ENCODE assay signal across 20 cellular contexts in the genomic region with DNA sequence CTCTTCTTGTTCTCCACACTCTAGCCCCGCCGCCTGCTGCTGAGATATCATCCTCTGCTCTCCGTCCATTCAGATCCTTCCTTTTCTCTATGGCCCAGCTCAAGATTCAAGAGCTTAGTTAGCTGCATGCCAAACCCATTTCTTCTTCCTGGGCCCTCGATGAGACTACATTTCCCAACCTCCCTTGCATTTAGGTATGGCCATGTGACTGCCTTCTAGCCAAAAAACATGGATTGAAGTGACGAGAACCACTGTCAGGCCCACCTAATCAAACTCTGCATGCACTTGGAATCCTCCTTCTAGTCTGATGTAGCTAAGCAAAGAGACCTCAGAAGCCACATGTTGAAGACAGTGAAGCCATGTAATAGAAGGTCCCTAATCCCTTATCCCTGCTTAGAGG.
DNase-seq lines count a peak whose midpoint lies in the region; ATAC-seq and TF ChIP-seq lines count a peak whose summit lies in the region.
"Had no signal": no experiment of that assay in that cellular context is flagged by ENCODE, and none has a peak within 500 bp of the region (broad histone marks: within the 10 kb centered on the region; RNA-seq: fewer than 3 reads in every experiment).

No MANE protein-coding gene starts in this region.

- peak; percentile 11 for DNase-seq in H7
- DNase-seq in NCI-H82 treated with DMSO at 0.1 percent for 48 hours (lab: John Stamatoyannopoulos, UW; ENCODE audit: unreplicated experiment): peak; percentile 26
- peak; percentile 65 for DNase-seq in endodermal cell
- no peak for DNase-seq in neural progenitor cell (ENCODE audit: low spot score)
- no peak for DNase-seq in stimulated activated naive CD8-positive, alpha-beta T cell treated with anti-CD3 and anti-CD28 coated beads, Interleukin-15, Interleukin-2, amounts not matched to agents 100 U/mL and 50 U/mL, for 24 hours
- no peak for DNase-seq in effector memory CD8-positive, alpha-beta T cell
- no peak for DNase-seq in SK-N-DZ (ENCODE audit: low spot score)
- DNase-seq: CD4-positive, alpha-beta T cell; COR-L47; DMS79 treated with DMSO at 0.1 percent for 48 hours; KBM-7; MM.1S; NCI-H1048; NCI-H1417 treated with DMSO at 0.1 percent for 48 hours; NCI-H187; NCI-H446 treated with DMSO at 0.1 percent for 48 hours; NCI-H69; T-helper 2 cell had no signal

- H3K27ac ChIP-seq in endodermal cell (ENCODE audit: low read depth, low read length): no peak overlapping the region
- no peak overlapping the region for H3K27ac ChIP-seq in neural progenitor cell

- H3K27ac Mint-ChIP-seq in endodermal cell (no peak overlapping the region), neural progenitor cell (no peak overlapping the region)
- H3K27ac Mint-ChIP-seq in effector memory CD8-positive, alpha-beta T cell: no peak overlapping the region
- H3K27ac Mint-ChIP-seq: CD4-positive, alpha-beta T cell had no signal

- H3K4me3 ChIP-seq in H7 (ENCODE audit: insufficient read depth, low read depth, low read length): no peak overlapping the region
- no peak overlapping the region for H3K4me3 ChIP-seq in endodermal cell (ENCODE audit: low read length)
- no peak overlapping the region for H3K4me3 ChIP-seq in neural progenitor cell
- H3K4me3 ChIP-seq: GM12878 had no signal

- H3K9me3 ChIP-seq in endodermal cell (ENCODE audit: control insufficient read depth, low read length): no peaks in the 10 kb centered on the region
- H3K9me3 ChIP-seq in neural progenitor cell (ENCODE audit: low read depth): no peaks in the 10 kb centered on the region

- H3K27me3 ChIP-seq in H7 (ENCODE audit: control insufficient read depth, insufficient read depth, low read length) (no peaks in the 10 kb centered on the region), endodermal cell (ENCODE audit: control insufficient read depth, insufficient read depth, low read length, poor library complexity, severe bottlenecking) (no peaks in the 10 kb centered on the region), neural progenitor cell (no peaks in the 10 kb centered on the region)

- no peaks in the 10 kb centered on the region for H3K79me2 ChIP-seq in neural progenitor cell (ENCODE audit: low read depth)

- H2AFZ ChIP-seq in neural progenitor cell (replicated peaks): peak overlapping the region; percentile 55

- H3K9ac ChIP-seq in endodermal cell (ENCODE audit: extremely low read depth, low read length, poor library complexity, severe bottlenecking) (no peak overlapping the region), neural progenitor cell (no peak overlapping the region)

- H3F3A ChIP-seq in neural progenitor cell (ENCODE audit: low read depth): no peaks in the 10 kb centered on the region

- WGBS in endodermal cell (ENCODE audit: insufficient coverage in 1 of 2, insufficient read length in 1 of 2), 2 experiments: 85 to 93% methylated on average over 5 of the region's 5 CpGs

- H3K4me1 ChIP-seq in endodermal cell (ENCODE audit: control insufficient read depth, insufficient read depth, low read length): no peaks in the 10 kb centered on the region
- H3K4me1 ChIP-seq in neural progenitor cell: no peaks in the 10 kb centered on the region

- no peaks in the 10 kb centered on the region for H4K20me1 ChIP-seq in neural progenitor cell (ENCODE audit: low read depth)

- ATAC-seq in stimulated activated naive CD8-positive, alpha-beta T cell treated with anti-CD3 and anti-CD28 coated beads, Interleukin-15, Interleukin-2, amounts not matched to agents 100 U/mL and 50 U/mL, for 24 hours: no peak
- ATAC-seq in effector memory CD8-positive, alpha-beta T cell (replicated peaks): no peak
- ATAC-seq: GM12878, Panc1 had no signal

- TF ChIP-seq CTCF in endodermal cell (conservative IDR thresholded peaks at IDR 0.05) (no peak), neural progenitor cell (IDR thresholded peaks at IDR 0.05) (no peak)

- no peaks in the 10 kb centered on the region for H3K4me1 Mint-ChIP-seq in endodermal cell
- H3K4me1 Mint-ChIP-seq in neural progenitor cell: no peaks in the 10 kb centered on the region
- H3K4me1 Mint-ChIP-seq in effector memory CD8-positive, alpha-beta T cell (ENCODE audit: low read depth in 2 of 2): no peaks in the 10 kb centered on the region

- H3K4me2 ChIP-seq in neural progenitor cell: no peak overlapping the region

- H3K36me3 Mint-ChIP-seq in endodermal cell (ENCODE audit: low read depth) (no peaks in the 10 kb centered on the region), neural progenitor cell (no peaks in the 10 kb centered on the region)
- no peaks in the 10 kb centered on the region for H3K36me3 Mint-ChIP-seq in effector memory CD8-positive, alpha-beta T cell (ENCODE audit: insufficient read depth)

- H3K9me3 Mint-ChIP-seq in endodermal cell: no peaks in the 10 kb centered on the region
- no peaks in the 10 kb centered on the region for H3K9me3 Mint-ChIP-seq in neural progenitor cell
- no peaks in the 10 kb centered on the region for H3K9me3 Mint-ChIP-seq in effector memory CD8-positive, alpha-beta T cell
- H3K9me3 Mint-ChIP-seq: CD4-positive, alpha-beta T cell had no signal

- H3K4me3 Mint-ChIP-seq in endodermal cell: no peak overlapping the region
- H3K4me3 Mint-ChIP-seq in neural progenitor cell: no peak overlapping the region
- H3K4me3 Mint-ChIP-seq in effector memory CD8-positive, alpha-beta T cell: no peak overlapping the region
- H3K4me3 Mint-ChIP-seq: CD4-positive, alpha-beta T cell had no signal

- H3K27me3 Mint-ChIP-seq in endodermal cell (ENCODE audit: insufficient read depth) (no peaks in the 10 kb centered on the region), neural progenitor cell (ENCODE audit: insufficient read depth, low read depth) (no peaks in the 10 kb centered on the region)
- peaks cover 5 to 22% of the 10 kb centered on the region in 2 donors for H3K27me3 Mint-ChIP-seq in effector memory CD8-positive, alpha-beta T cell

- H3K36me3 ChIP-seq in H7 (replicated peaks; ENCODE audit: control insufficient read depth, insufficient read depth, low read length) (no peaks in the 10 kb centered on the region), endodermal cell (ENCODE audit: control insufficient read depth, insufficient read depth, low read length) (no peaks in the 10 kb centered on the region), neural progenitor cell (no peaks in the 10 kb centered on the region)

Comparison
In these comparisons a context has a peak if more than half of its experiments do, and no peak if none do; other contexts are left out.
1. DNase-seq: peak in H7 (single experiment), NCI-H82 treated with DMSO at 0.1 percent for 48 hours (single experiment) and endodermal cell (single experiment); none in neural progenitor cell (single experiment), stimulated activated naive CD8-positive, alpha-beta T cell treated with anti-CD3 and anti-CD28 coated beads, Interleukin-15, Interleukin-2, amounts not matched to agents 100 U/mL and 50 U/mL, for 24 hours (single experiment), effector memory CD8-positive, alpha-beta T cell (0 of 3) and SK-N-DZ (single experiment).